15 cellular contexts compared by ENCODE assay signal in the genomic region with DNA sequence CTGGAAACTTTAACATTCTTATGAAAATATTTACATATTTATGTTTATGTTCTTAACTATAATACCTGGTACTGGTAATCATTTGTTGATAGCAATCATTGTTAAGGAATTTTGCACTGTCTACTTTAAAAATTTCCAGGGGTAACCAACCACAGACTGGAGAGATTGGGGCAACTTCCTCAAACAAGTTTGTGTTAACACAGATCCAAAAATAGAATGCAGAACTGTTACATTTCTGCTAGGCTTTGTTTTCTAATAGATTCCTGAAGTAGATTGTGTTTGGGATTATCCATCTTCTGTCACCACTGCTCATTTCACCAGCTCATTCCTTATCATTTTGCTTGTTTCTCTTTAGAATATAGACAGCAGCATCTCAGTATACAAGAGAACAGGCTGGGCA. TPM values are rescaled to one million over a fixed set of nuclear protein-coding genes. Genes with fewer than 3 reads are reported as not detected.
DNase-seq lines count a peak whose midpoint lies in the region; ATAC-seq, FAIRE-seq and TF ChIP-seq lines count a peak whose summit lies in the region.
"Had no signal": no experiment of that assay in that cellular context is flagged by ENCODE, and none has a peak within 500 bp of the region (broad histone marks: within the 10 kb centered on the region; RNA-seq: fewer than 3 reads in every experiment).

No MANE protein-coding gene starts in this region.

- H4K20me1 ChIP-seq in K562 (replicated peaks; ENCODE audit: control insufficient read depth, insufficient read depth, low read length), result no peaks in the 10 kb centered on the region

- H3K27ac ChIP-seq in K562 (ENCODE audit: extremely low read depth, low read depth, low read length) (no peak overlapping the region), thoracic aorta (no peak overlapping the region)
- H3K27ac ChIP-seq: esophagus squamous epithelium had no signal

- H3K79me2 ChIP-seq in K562 (ENCODE audit: control insufficient read depth, insufficient read depth, low read length), result no peaks in the 10 kb centered on the region

- no peak for DNase-seq in activated T-cell treated with anti-CD3 and anti-CD28 coated beads, Interleukin-2, amount 50 U/mL, for 24 hours
- DNase-seq in activated T-cell treated with anti-CD3 and anti-CD28 coated beads for 4 hours, result no peak
- peak; percentile 82 for DNase-seq in NOMO-1 treated with DMSO at 0.1 percent for 48 hours (lab: John Stamatoyannopoulos, UW; ENCODE audit: unreplicated experiment)
- no peak for DNase-seq in K562 (ENCODE audit: extremely low read depth in 1 of 4, low spot score in 3 of 4)
- no peak for DNase-seq in thoracic aorta (ENCODE audit: low spot score)
- no peak for DNase-seq in nephron progenitor cell
- DNase-seq: amygdala, cortex of kidney, DMS153, esophagus squamous epithelium, NCI-H2081, Right ventricle myocardium superior had no signal

- ATAC-seq in K562 (no peak), thoracic aorta (ENCODE audit: insufficient number of reproducible peaks, low FRiP score, low read depth) (no peak), GM18511 (IDR thresholded peaks at IDR 0.05; ENCODE audit: unreplicated experiment) (no peak), HG03432 (IDR thresholded peaks at IDR 0.05; ENCODE audit: unreplicated experiment) (no peak)

- TF ChIP-seq CTCF in K562 (IDR thresholded peaks at IDR 0.05 in 2 of 3, conservative IDR thresholded peaks at IDR 0.05 in 1 of 3; ENCODE audit: insufficient read depth in 2 of 3, low read depth in 1 of 3, low read length in 3 of 3), result no peak
- no peak for TF ChIP-seq CTCF in thoracic aorta (IDR thresholded peaks at IDR 0.05)
- no peak for TF ChIP-seq CTCF in nephron progenitor cell (IDR thresholded peaks at IDR 0.05)

- peaks cover 49% of the 10 kb centered on the region for H3K4me1 Mint-ChIP-seq in activated T-cell treated with anti-CD3 and anti-CD28 coated beads, Interleukin-2, amount 50 U/mL, for 24 hours (ENCODE audit: low read depth)
- no peaks in the 10 kb centered on the region for H3K4me1 Mint-ChIP-seq in nephron progenitor cell

- CTCF ChIA-PET in K562 (lab: Yijun Ruan, JAX; ENCODE audit: low intra/inter-chr PET ratio), result no interaction called here

- no peak overlapping the region for H3K9ac ChIP-seq in K562 (ENCODE audit: insufficient read depth in 1 of 2, low read depth in 2 of 2, low read length in 2 of 2)

- no peak for TF ChIP-seq POLR2A in K562 (conservative IDR thresholded peaks at IDR 0.05)

- no peak for TF ChIP-seq RAD21 in K562 (CRISPR knock-in tag; conservative IDR thresholded peaks at IDR 0.05 in 1 of 2, IDR thresholded peaks at IDR 0.05 in 1 of 2)

- H3K4me3 ChIP-seq in K562 (no peak overlapping the region), thoracic aorta (peak overlapping the region; percentile 25)
- H3K4me3 ChIP-seq: esophagus squamous epithelium had no signal

- H3K4me1 ChIP-seq in K562 (replicated peaks in 1 of 2; ENCODE audit: control insufficient read depth in 2 of 2, insufficient read depth in 2 of 2, low read length in 2 of 2), result no peaks in the 10 kb centered on the region
- H3K4me1 ChIP-seq in thoracic aorta (ENCODE audit: control insufficient read depth in 1 of 2, low read depth in 2 of 2), result no peaks in the 10 kb centered on the region
- H3K4me1 ChIP-seq: esophagus squamous epithelium had no signal

- intact Hi-C loops in K562 (cut with micrococcal nuclease), result no loop called here

- BruUV-seq in K562 (replicated peaks; lab: Mats Ljungman, UMichigan), result no TSS peak

- H3K27me3 Mint-ChIP-seq in activated T-cell treated with anti-CD3 and anti-CD28 coated beads, Interleukin-2, amount 50 U/mL, for 24 hours, result no peaks in the 10 kb centered on the region
- H3K27me3 Mint-ChIP-seq in nephron progenitor cell (ENCODE audit: low read depth, poor library complexity), result peaks cover 3% of the 10 kb centered on the region

- peaks cover 4 to 8% of the 10 kb centered on the region in 2 experiments; a peak in 4 of 5 replicates for H3K27me3 ChIP-seq in K562 (ENCODE audit: control insufficient read depth in 2 of 2, insufficient read depth in 2 of 2, low read length in 2 of 2)
- H3K27me3 ChIP-seq in thoracic aorta (replicated peaks; ENCODE audit: insufficient read depth), result no peaks in the 10 kb centered on the region
- H3K27me3 ChIP-seq: esophagus squamous epithelium had no signal

- POLR2A ChIA-PET in K562 (lab: Yijun Ruan, JAX), result interaction anchor here (1.0 kb wide), 2 partner anchors 8 to 9 kb away, joined by 3 to 4 read pairs; no protein-coding TSS in a partner anchor

- no peak overlapping the region for H3K4me3 Mint-ChIP-seq in activated T-cell treated with anti-CD3 and anti-CD28 coated beads, Interleukin-2, amount 50 U/mL, for 24 hours
- no peak overlapping the region for H3K4me3 Mint-ChIP-seq in nephron progenitor cell

- no peaks in the 10 kb centered on the region for H3K9me3 ChIP-seq in K562 (replicated peaks; ENCODE audit: control insufficient read depth, insufficient read depth, low read depth, low read length)
- H3K9me3 ChIP-seq in thoracic aorta, result no peaks in the 10 kb centered on the region
- H3K9me3 ChIP-seq: esophagus squamous epithelium had no signal

- H3K4me2 ChIP-seq in K562 (ENCODE audit: insufficient read depth, low read length), result no peak overlapping the region

- peak overlapping the region; percentile 67 for H3K27ac Mint-ChIP-seq in activated T-cell treated with anti-CD3 and anti-CD28 coated beads, Interleukin-2, amount 50 U/mL, for 24 hours
- H3K27ac Mint-ChIP-seq in nephron progenitor cell, result no peak overlapping the region

- peaks cover 84% of the 10 kb centered on the region for H3K36me3 Mint-ChIP-seq in activated T-cell treated with anti-CD3 and anti-CD28 coated beads, Interleukin-2, amount 50 U/mL, for 24 hours (ENCODE audit: low read depth)
- peaks cover 38% of the 10 kb centered on the region for H3K36me3 Mint-ChIP-seq in nephron progenitor cell (ENCODE audit: low read depth)

- no peaks in the 10 kb centered on the region for H3K9me1 ChIP-seq in K562 (ENCODE audit: control insufficient read depth, insufficient read depth, low read length)

- no peaks in the 10 kb centered on the region for H3K9me3 Mint-ChIP-seq in activated T-cell treated with anti-CD3 and anti-CD28 coated beads, Interleukin-2, amount 50 U/mL, for 24 hours
- H3K9me3 Mint-ChIP-seq in nephron progenitor cell, result peaks cover 8% of the 10 kb centered on the region

- no peak overlapping the region for H2AFZ ChIP-seq in K562 (ENCODE audit: low read depth, low read length)

- in situ Hi-C loops in K562 (cut with MboI), result no loop called here

- no peak for TF ChIP-seq EP300 in K562 (IDR thresholded peaks at IDR 0.05; ENCODE audit: low read length)

- no peak for FAIRE-seq in K562 (lab: Jason Lieb, UNC)
- FAIRE-seq: H54 had no signal

- H3K36me3 ChIP-seq in K562 (ENCODE audit: control insufficient read depth, insufficient read depth, low read length), result no peaks in the 10 kb centered on the region
- no peaks in the 10 kb centered on the region for H3K36me3 ChIP-seq in thoracic aorta

TF ChIP-seq in K562, 482 proteins besides CTCF, POLR2A, EP300 and RAD21 (continues in another document):
- TF ChIP-seq ZNF551 (CRISPR knock-in tag; IDR thresholded peaks at IDR 0.05), result no peak
- no peak for TF ChIP-seq PCBP1 (IDR thresholded peaks at IDR 0.05; ENCODE audit: low read depth, low read length, poor library complexity, severe bottlenecking)
- TF ChIP-seq MEF2D (tag; conservative IDR thresholded peaks at IDR 0.05; ENCODE audit: low read depth), result peak; percentile 82
- peak; percentile 42; the same call in 1 of the 2 replicates for TF ChIP-seq SOX6 (IDR thresholded peaks at IDR 0.05)
- TF ChIP-seq ZEB2 (IDR thresholded peaks at IDR 0.05), result no peak
- TF ChIP-seq ZNF77 (CRISPR knock-in tag; IDR thresholded peaks at IDR 0.05), result no peak

RNA-seq across cellular contexts. Expression of gene RNF125, which starts 23.7 kb away (rescaled TPM):
- total RNA-seq in K562 (2011; cell fraction: chromatin; rRNA removed; ENCODE audit: low replicate concordance), result 0.25 TPM in 1 of 2 replicates, not detected in the other
- 0.17 TPM in 1 of 2 replicates, not detected in the other for total RNA-seq in K562 (2011; cell fraction: nucleolus; rRNA removed)
- 0.07 TPM in 1 of 2 replicates, not detected in the other for total RNA-seq in K562 (2011; cell fraction: nucleoplasm; rRNA removed)
- total RNA-seq in K562 (2014; rRNA removed), result under 0.01 and 0.05 TPM in 2 replicates
- 0.04 and 0.13 TPM in 2 replicates for total RNA-seq in K562 (2014; rRNA removed; fragmentation: Illumina TruSeq; extraction: Trizol)
- 0.11 TPM in 1 of 2 replicates, not detected in the other for total RNA-seq in K562 (2015; rRNA removed; fragmentation: Illumina TruSeq; extraction: Trizol)
- 0.09 and 0.13 TPM in 2 replicates for total RNA-seq in K562 (2021)
- 0.12 and 0.29 TPM in 2 replicates for polyA plus RNA-seq in K562 (2011; rRNA removed)
- 0.06 and 0.22 TPM in 2 replicates for polyA plus RNA-seq in K562 (2011; cell fraction: cytosol; rRNA removed)
- polyA plus RNA-seq in K562 (2011; cell fraction: nucleus; rRNA removed), result 0.03 and 0.11 TPM in 2 replicates
- polyA plus RNA-seq in K562 (2012), result 0.10 and 0.21 TPM in 2 replicates
- 0.03 and 0.10 TPM in 2 replicates for polyA plus RNA-seq in K562 (2014; fragmentation: Illumina TruSeq; extraction: Trizol)
- polyA plus RNA-seq in K562 (2014; fragmentation: Nextera tagmentation; extraction: Ambion mirVana), result under 1 TPM in 1 of 2 experiments, not detected in 1; 0.01 TPM
- polyA plus RNA-seq in K562 (2014; rRNA removed), result 0.01 and 0.04 TPM in 2 replicates
- 0.06 and 0.11 TPM in 2 replicates for polyA minus RNA-seq in K562 (2011; rRNA and poly(A)+ RNA removed)
- not detected in 2 replicates for polyA minus RNA-seq in K562 (2011; cell fraction: cytosol; rRNA and poly(A)+ RNA removed)
- polyA minus RNA-seq in K562 (2011; cell fraction: nucleus; rRNA and poly(A)+ RNA removed), result 0.13 TPM in 1 of 2 replicates, not detected in the other
- total RNA-seq in thoracic aorta, result 1 to 10 TPM; 2.2 to 4.6 TPM

RNA-seq across cellular contexts. Expression of gene RNF138, which starts 49.3 kb away (rescaled TPM):
- total RNA-seq in K562 (2011; cell fraction: chromatin; rRNA removed; ENCODE audit: low replicate concordance), result 22.1 and 26.9 TPM in 2 replicates
- total RNA-seq in K562 (2011; cell fraction: nucleolus; rRNA removed), result 29.9 and 33.3 TPM in 2 replicates
- 30.0 and 31.4 TPM in 2 replicates for total RNA-seq in K562 (2011; cell fraction: nucleoplasm; rRNA removed)
- 52.0 and 57.1 TPM in 2 replicates for total RNA-seq in K562 (2014; rRNA removed)
- 80.6 and 89.3 TPM in 2 replicates for total RNA-seq in K562 (2014; rRNA removed; fragmentation: Illumina TruSeq; extraction: Trizol)
- 80.2 and 83.0 TPM in 2 replicates for total RNA-seq in K562 (2015; rRNA removed; fragmentation: Illumina TruSeq; extraction: Trizol)
- 100 and 105 TPM in 2 replicates for total RNA-seq in K562 (2021)
- 41.6 and 47.6 TPM in 2 replicates for polyA plus RNA-seq in K562 (2011; rRNA removed)
- polyA plus RNA-seq in K562 (2011; cell fraction: cytosol; rRNA removed), result 40.6 and 48.8 TPM in 2 replicates
- polyA plus RNA-seq in K562 (2011; cell fraction: nucleus; rRNA removed), result 27.2 and 40.2 TPM in 2 replicates
- 46.0 and 49.9 TPM in 2 replicates for polyA plus RNA-seq in K562 (2012)
- 64.2 and 65.8 TPM in 2 replicates for polyA plus RNA-seq in K562 (2014; fragmentation: Illumina TruSeq; extraction: Trizol)
- 10 to 100 TPM; 51.1 to 55.9 TPM for polyA plus RNA-seq in K562 (2014; fragmentation: Nextera tagmentation; extraction: Ambion mirVana)
- polyA plus RNA-seq in K562 (2014; rRNA removed), result 58.2 and 62.5 TPM in 2 replicates
- polyA minus RNA-seq in K562 (2011; rRNA and poly(A)+ RNA removed), result 88.5 and 97.6 TPM in 2 replicates
- 128 and 137 TPM in 2 replicates for polyA minus RNA-seq in K562 (2011; cell fraction: cytosol; rRNA and poly(A)+ RNA removed)
- polyA minus RNA-seq in K562 (2011; cell fraction: nucleus; rRNA and poly(A)+ RNA removed), result 30.6 and 35.9 TPM in 2 replicates
- 10 to 100 TPM; 17.7 to 18.5 TPM for total RNA-seq in thoracic aorta
